In the genomic region with DNA sequence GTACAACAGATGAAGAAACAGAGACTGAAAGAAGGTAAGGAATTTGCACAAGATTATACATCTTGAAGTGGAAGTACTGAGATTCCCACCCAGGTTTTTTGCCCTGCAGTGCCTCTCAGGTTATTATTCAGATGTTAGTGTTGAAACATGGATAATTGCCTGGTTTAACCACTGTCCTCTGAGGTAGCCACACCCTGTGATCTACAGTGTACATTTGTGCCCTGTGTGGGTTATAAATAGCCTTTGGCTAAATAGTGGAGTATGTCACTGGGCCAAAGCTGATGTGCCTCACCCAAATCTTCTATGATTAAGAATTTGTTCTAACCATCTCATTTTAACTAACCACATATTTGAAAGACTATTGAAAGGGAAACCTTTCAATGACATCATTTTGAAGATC, we compare ENCODE assay signal across 1 cellular context.
TF ChIP-seq lines count a peak whose summit lies in the region.

No MANE protein-coding gene starts in this region.

TF ChIP-seq in WTC11, 78 proteins besides CTCF, POLR2A, EP300 and RAD21 (continued from another document):
- TF ChIP-seq SOX15 (CRISPR knock-in tag; IDR thresholded peaks at IDR 0.05) (no peak), ZNF263 (CRISPR knock-in tag; IDR thresholded peaks at IDR 0.05; ENCODE audit: low read depth) (no peak), TP53 (CRISPR knock-in tag; IDR thresholded peaks at IDR 0.05) (no peak), NR2C2 (CRISPR knock-in tag; IDR thresholded peaks at IDR 0.05) (no peak), ZBTB43 (CRISPR knock-in tag; IDR thresholded peaks at IDR 0.05) (no peak), ELF4 (CRISPR knock-in tag; IDR thresholded peaks at IDR 0.05; ENCODE audit: low read depth) (no peak), FOXK1 (CRISPR knock-in tag; IDR thresholded peaks at IDR 0.05) (no peak), ESRRA (CRISPR knock-in tag; IDR thresholded peaks at IDR 0.05; ENCODE audit: borderline replicate concordance) (no peak)
